ENCODE assay signal across 32 cellular contexts in the genomic region with DNA sequence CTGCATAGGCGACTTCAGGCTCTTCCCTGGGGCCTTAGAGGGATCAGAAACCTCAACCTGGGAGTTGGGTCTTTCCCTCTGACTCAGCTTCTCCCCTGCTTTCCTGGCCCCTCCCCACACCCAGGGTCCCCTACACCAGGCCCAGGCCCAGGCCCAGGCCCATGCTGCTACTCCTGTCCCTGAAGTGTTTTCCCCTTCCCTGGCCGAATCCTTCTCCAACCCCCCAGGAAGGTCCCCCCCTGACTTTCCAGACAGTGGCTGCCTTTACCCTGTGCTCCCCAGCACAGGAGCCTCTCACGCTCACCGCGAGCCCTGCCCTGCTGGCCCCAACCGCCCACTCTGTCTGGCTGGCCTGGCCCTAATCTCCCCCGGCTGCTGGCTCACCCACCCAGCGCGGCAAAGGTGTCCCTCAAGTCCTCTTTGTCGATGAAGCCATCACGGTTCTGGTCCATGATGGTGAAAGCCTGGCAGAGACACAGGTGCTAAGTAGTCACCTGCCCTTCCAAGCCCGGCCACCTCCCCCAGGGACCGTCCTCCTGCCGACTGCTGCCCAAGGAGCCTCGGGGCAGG. TPM values are rescaled to one million over a fixed set of nuclear protein-coding genes. Genes with fewer than 3 reads are reported as not detected.
"Had no signal": no experiment of that assay in that cellular context is flagged by ENCODE, and none has a peak within 500 bp of the region (broad histone marks: within the 10 kb centered on the region; RNA-seq: fewer than 3 reads in every experiment).

No MANE protein-coding gene starts in this region.

- H3K27ac ChIP-seq: coronary artery, esophagus muscularis mucosa, foreskin keratinocyte, gastroesophageal sphincter, heart left ventricle, left ventricle myocardium inferior, lower lobe of right lung, neutrophil, parathyroid adenoma, prostate gland, right atrium auricular region, sigmoid colon, thoracic aorta, transverse colon, vagina had no signal

- H2AFZ ChIP-seq: parathyroid adenoma had no signal

- H3K27me3 ChIP-seq: right atrium auricular region, vagina had no signal

- H3K4me3 ChIP-seq: coronary artery, esophagus muscularis mucosa, gastroesophageal sphincter, heart left ventricle, left ventricle myocardium inferior, lower lobe of right lung, prostate gland, right atrium auricular region, sigmoid colon, thoracic aorta, transverse colon, vagina had no signal

- ATAC-seq: foreskin keratinocyte; gastroesophageal sphincter; heart left ventricle; left colon; lower lobe of right lung; natural killer cell; stimulated activated naive B cell treated with anti-CD40 and anti-IgM and Interleukin-4, amounts not matched to agents 10 μg/mL and 1 μg/mL and 100 μg/mL, for 72 hours had no signal

- DNase-seq: dermis blood vessel endothelial cell; effector memory CD4-positive, alpha-beta T cell; foreskin keratinocyte; heart left ventricle; hippocampal formation; kidney glomerular epithelial cell; left colon; left ventricle myocardium inferior; lower lobe of right lung; natural killer cell; sigmoid colon; stimulated activated CD4-positive, alpha-beta T cell treated with anti-CD3 and anti-CD28 coated beads, Interleukin-15, amount 100 ng/mL, for 24 hours; stimulated activated CD4-positive, alpha-beta T cell treated with anti-CD3 and anti-CD28 coated beads, Interleukin-2, amount 100 ng/mL, for 48 hours; stimulated activated naive B cell treated with anti-CD40 and anti-IgM and Interleukin-4, amounts not matched to agents 10 μg/mL and 1 μg/mL and 100 μg/mL, for 72 hours; transverse colon had no signal

- H3K9me3 ChIP-seq: esophagus muscularis mucosa, gastroesophageal sphincter, heart left ventricle, left ventricle myocardium inferior, lower lobe of right lung, neutrophil, prostate gland, right atrium auricular region, sigmoid colon, thoracic aorta, transverse colon, vagina had no signal

- H3K4me1 ChIP-seq: foreskin keratinocyte, gastroesophageal sphincter, heart left ventricle, left ventricle myocardium inferior, lower lobe of right lung, parathyroid adenoma, prostate gland, right atrium auricular region, transverse colon had no signal

- FAIRE-seq: endothelial cell of umbilical vein, islet of Langerhans had no signal

- H3K79me2 ChIP-seq: parathyroid adenoma had no signal

- H3K9ac ChIP-seq: parathyroid adenoma had no signal

- H3K36me3 ChIP-seq: esophagus muscularis mucosa, gastroesophageal sphincter, heart left ventricle, left ventricle myocardium inferior, lower lobe of right lung, neutrophil, prostate gland, right atrium auricular region, sigmoid colon, thoracic aorta, transverse colon, vagina had no signal

RNA-seq across cellular contexts. Expression of a gene that starts 6.4 kb away (rescaled TPM):
- total RNA-seq: dermis blood vessel endothelial cell, endothelial cell of umbilical vein, epithelial cell of proximal tubule, esophagus muscularis mucosa, fibroblast of lung, foreskin keratinocyte, gastroesophageal sphincter, heart left ventricle, left colon, left ventricle myocardium inferior, lower lobe of right lung, mononuclear cell, natural killer cell, omental fat pad, prostate gland, right atrium auricular region, sigmoid colon, thoracic aorta, transverse colon, ureter, vagina had no signal
- polyA plus RNA-seq: endothelial cell of umbilical vein, fibroblast of lung, foreskin keratinocyte, heart left ventricle, neural cell, sigmoid colon had no signal
